In genomic region chr22:41468381-41469217, GRCh38 we compare ENCODE assay signal across 8 cellular contexts. TPM values are rescaled to one million over a fixed set of nuclear protein-coding genes. Genes with fewer than 3 reads are reported as not detected.
A peak's percentile ranks its signal among the peaks of the same experiment; 100 is the strongest.
DNase-seq lines count a peak whose midpoint lies in the region; ATAC-seq, FAIRE-seq and TF ChIP-seq lines count a peak whose summit lies in the region.

TSS of gene ACO2 (plus strand) at chr22:41469117. CDS start at chr22:41469147, 30 bp downstream.
TSS of gene PHF5A (minus strand) at chr22:41468692. CDS start at chr22:41468653, 39 bp downstream.

- peaks cover 12% of the 10 kb centered on the region for H3K36me3 Mint-ChIP-seq in chondrocyte (ENCODE audit: low read depth)

- peak within 1 kb of the TSS; percentile 74 for H3K4me3 Mint-ChIP-seq in chondrocyte (ENCODE audit: unreplicated experiment)

- H3K4me3 ChIP-seq in kidney (ENCODE audit: low read length in 2 of 2) = peak within 1 kb of the TSS; percentile 93 to 94

- TF ChIP-seq CTCF in chondrocyte (IDR thresholded peaks at IDR 0.05) (no peak), kidney (IDR thresholded peaks at IDR 0.05; ENCODE audit: borderline replicate concordance, extremely low read depth, insufficient read depth) (no peak)

- no peaks in the 10 kb centered on the region for H3K27me3 Mint-ChIP-seq in chondrocyte (ENCODE audit: low read depth)

- DNase-seq in AML-193 (lab: John Stamatoyannopoulos, UW) (peak; percentile 94 to 98), NCI-H510A treated with DMSO at 0.1 percent for 48 hours (lab: John Stamatoyannopoulos, UW) (peak; percentile 91), chondrocyte (ENCODE audit: low spot score) (peak; percentile 97), kidney (peak; percentile 99)
- DNase-seq in activated CD4-positive, alpha-beta T cell treated with anti-CD3 and anti-CD28 coated beads for 24 hours (ENCODE audit: low read depth in 2 of 2) = peak; percentile 96 to 98
- peak; percentile 98 for DNase-seq in stimulated activated CD4-positive, alpha-beta T cell treated with anti-CD3 and anti-CD28 coated beads, Interleukin-15, amount 100 ng/mL, for 24 hours

- intact Hi-C loops in kidney (cut with DNase I) = no loop called here

- peak; percentile 78 for TF ChIP-seq POLR2A in GM19193 (IDR thresholded peaks at IDR 0.05; ENCODE audit: extremely low read depth, insufficient read depth, insufficient read length)

- peak within 1 kb of the TSS; percentile 67 to 96 for H3K9ac ChIP-seq in kidney (ENCODE audit: low read length in 2 of 2)

- peak; percentile 89 for ATAC-seq in HG03439 (IDR thresholded peaks at IDR 0.05; ENCODE audit: unreplicated experiment)

- no peaks in the 10 kb centered on the region for H3K9me3 ChIP-seq in kidney (ENCODE audit: control insufficient read depth in 1 of 2, low read length in 2 of 2)

- FAIRE-seq in kidney (lab: Jason Lieb, UNC) = peak; percentile 76

- peaks cover 33% of the 10 kb centered on the region for H3K4me1 Mint-ChIP-seq in chondrocyte (ENCODE audit: low read depth)

- H3K27ac ChIP-seq in kidney (ENCODE audit: low read depth in 2 of 2, low read length in 2 of 2) = peak within 1 kb of the TSS; percentile 98 to 99

- H3K36me3 ChIP-seq in kidney (ENCODE audit: control insufficient read depth in 1 of 2, insufficient read depth in 2 of 2, low read length in 2 of 2) = peaks cover 26 to 34% of the 10 kb centered on the region in 2 donors

- H3K9me3 Mint-ChIP-seq in chondrocyte (ENCODE audit: low read depth) = no peaks in the 10 kb centered on the region

- peak within 1 kb of the TSS; percentile 96 for H3K27ac Mint-ChIP-seq in chondrocyte (ENCODE audit: unreplicated experiment)

- H3K4me1 ChIP-seq in kidney (ENCODE audit: control insufficient read depth in 1 of 2, insufficient read depth in 1 of 2, low read depth in 1 of 2, low read length in 2 of 2) = peaks cover 20 to 33% of the 10 kb centered on the region in 2 donors

RNA-seq across cellular contexts. Expression of gene ACO2, which starts in this region (rescaled TPM):
- total RNA-seq in chondrocyte = 60.9 to 85.6 TPM (median 62.4 TPM) in 3 replicates
- 119 TPM for total RNA-seq in kidney
- polyA plus RNA-seq in kidney (ENCODE audit: insufficient read depth, low read depth, low replicate concordance) = 262 TPM

RNA-seq across cellular contexts. Expression of gene PHF5A, which starts in this region (rescaled TPM):
- total RNA-seq in chondrocyte (22.5 to 32.4 TPM (median 26.8 TPM) in 3 replicates), kidney (34.0 TPM)
- 42.2 TPM for polyA plus RNA-seq in kidney (ENCODE audit: insufficient read depth, low read depth, low replicate concordance)

Comparison
In these comparisons a context has a peak if more than half of its experiments do, and no peak if none do; other contexts are left out.
1. Peak in every context shown above with its lines: DNase-seq, ATAC-seq, H3K4me3 ChIP-seq and H3K27ac ChIP-seq.